1 cellular context compared by ENCODE assay signal in genomic region chr3:109109574-109109973, GRCh38.
TF ChIP-seq lines count a peak whose summit lies in the region.

No MANE protein-coding gene starts in this region.

TF ChIP-seq in HepG2, 621 proteins besides CTCF, POLR2A, EP300 and RAD21:
- no peak for TF ChIP-seq NONO (IDR thresholded peaks at IDR 0.05)
- TF ChIP-seq NONO (CRISPR knock-in tag; conservative IDR thresholded peaks at IDR 0.05): no peak
- no peak for TF ChIP-seq GATAD2A (CRISPR knock-in tag; IDR thresholded peaks at IDR 0.05)
- TF ChIP-seq, protein P1, sequence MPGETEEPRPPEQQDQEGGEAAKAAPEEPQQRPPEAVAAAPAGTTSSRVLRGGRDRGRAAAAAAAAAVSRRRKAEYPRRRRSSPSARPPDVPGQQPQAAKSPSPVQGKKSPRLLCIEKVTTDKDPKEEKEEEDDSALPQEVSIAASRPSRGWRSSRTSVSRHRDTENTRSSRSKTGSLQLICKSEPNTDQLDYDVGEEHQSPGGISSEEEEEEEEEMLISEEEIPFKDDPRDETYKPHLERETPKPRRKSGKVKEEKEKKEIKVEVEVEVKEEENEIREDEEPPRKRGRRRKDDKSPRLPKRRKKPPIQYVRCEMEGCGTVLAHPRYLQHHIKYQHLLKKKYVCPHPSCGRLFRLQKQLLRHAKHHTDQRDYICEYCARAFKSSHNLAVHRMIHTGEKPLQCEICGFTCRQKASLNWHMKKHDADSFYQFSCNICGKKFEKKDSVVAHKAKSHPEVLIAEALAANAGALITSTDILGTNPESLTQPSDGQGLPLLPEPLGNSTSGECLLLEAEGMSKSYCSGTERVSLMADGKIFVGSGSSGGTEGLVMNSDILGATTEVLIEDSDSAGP (CRISPR knock-in tag; IDR thresholded peaks at IDR 0.05; ENCODE audit: borderline replicate concordance): no peak
- TF ChIP-seq HNF4A (CRISPR knock-in tag; IDR thresholded peaks at IDR 0.05): no peak
- no peak for TF ChIP-seq PRDM15 (CRISPR knock-in tag; IDR thresholded peaks at IDR 0.05)
- TF ChIP-seq TOE1 (CRISPR knock-in tag; IDR thresholded peaks at IDR 0.05): no peak
- TF ChIP-seq ZBTB49 (CRISPR knock-in tag; IDR thresholded peaks at IDR 0.05; ENCODE audit: borderline replicate concordance): no peak
- no peak for TF ChIP-seq ZNF431 (CRISPR knock-in tag; IDR thresholded peaks at IDR 0.05; ENCODE audit: borderline replicate concordance, low read depth)
- no peak for TF ChIP-seq JARID2 (CRISPR knock-in tag; IDR thresholded peaks at IDR 0.05; ENCODE audit: insufficient replicate concordance)
- TF ChIP-seq HNRNPL (IDR thresholded peaks at IDR 0.05; ENCODE audit: low read depth, low read length): no peak
- TF ChIP-seq PRMT3 (CRISPR knock-in tag; IDR thresholded peaks at IDR 0.05; ENCODE audit: borderline replicate concordance, low read depth): no peak
- no peak for TF ChIP-seq SRY (CRISPR knock-in tag; IDR thresholded peaks at IDR 0.05)
- no peak for TF ChIP-seq RXRA (CRISPR knock-in tag; IDR thresholded peaks at IDR 0.05)
- no peak for TF ChIP-seq ZNF275 (CRISPR knock-in tag; IDR thresholded peaks at IDR 0.05; ENCODE audit: borderline replicate concordance)
- no peak for TF ChIP-seq ZNF713 (CRISPR knock-in tag; IDR thresholded peaks at IDR 0.05)
- no peak for TF ChIP-seq ZNF557 (CRISPR knock-in tag; IDR thresholded peaks at IDR 0.05)
